Comparison of ENCODE assay signal across 10 cellular contexts in the genomic region with DNA sequence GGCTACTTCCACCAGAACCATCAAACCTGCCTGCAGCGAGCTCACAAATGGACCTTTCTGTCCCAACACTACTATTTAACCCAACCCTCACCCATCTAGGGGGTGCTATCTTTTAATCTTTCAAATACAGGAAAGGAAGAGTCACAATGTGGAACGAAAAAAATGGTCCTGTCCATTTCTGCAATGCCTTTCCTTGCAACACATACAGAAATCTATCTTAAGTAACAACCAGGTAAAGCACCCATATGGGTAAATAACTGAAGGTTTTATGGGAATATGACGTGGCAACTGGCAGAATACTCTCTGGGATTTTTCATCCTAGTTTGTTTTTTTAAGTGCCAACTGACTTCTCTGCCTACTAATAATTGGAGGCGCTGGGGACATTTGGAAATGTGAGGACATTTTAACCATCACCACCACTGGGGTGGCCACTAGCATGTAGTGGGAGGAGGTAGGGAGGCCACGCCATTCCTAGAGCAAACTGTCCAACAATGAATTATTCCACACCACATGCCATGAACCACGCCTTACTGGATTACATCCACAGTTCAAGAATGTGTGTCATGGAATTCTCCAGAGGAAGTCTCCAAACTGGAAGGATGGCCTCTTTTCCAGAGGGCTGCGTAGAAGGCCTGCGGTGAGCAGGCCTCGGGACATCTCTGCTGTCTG. TPM values are rescaled to one million over a fixed set of nuclear protein-coding genes. Genes with fewer than 3 reads are reported as not detected.
A peak's percentile ranks its signal among the peaks of the same experiment; 100 is the strongest.
DNase-seq lines count a peak whose midpoint lies in the region; ATAC-seq and TF ChIP-seq lines count a peak whose summit lies in the region.
"Had no signal": no experiment of that assay in that cellular context is flagged by ENCODE, and none has a peak within 500 bp of the region (broad histone marks: within the 10 kb centered on the region; RNA-seq: fewer than 3 reads in every experiment).

No MANE protein-coding gene starts in this region.

- H3K4me1 ChIP-seq in Peyer's patch (peaks cover 0 to 32% (median 2%) of the 10 kb centered on the region in 4 donors), osteoblast (ENCODE audit: insufficient read depth, low read length) (peaks cover 32% of the 10 kb centered on the region)

- peak overlapping the region in 3 of 4 donors; percentile 40 to 58 (median 44) for H3K27ac ChIP-seq in Peyer's patch
- peak overlapping the region; percentile 47 for H3K27ac ChIP-seq in osteoblast (ENCODE audit: low read depth, low read length)
- no peak overlapping the region for H3K27ac ChIP-seq in caudate nucleus (ENCODE audit: low read depth, low read length)

- H3K4me2 ChIP-seq in osteoblast (ENCODE audit: insufficient read depth, low read length), result no peak overlapping the region

- DNase-seq in AG10803 (ENCODE audit: low read depth) (peak; percentile 87), Peyer's patch (no peak), fibroblast of villous mesenchyme (ENCODE audit: low read depth) (peak; percentile 93), osteoblast (ENCODE audit: insufficient read length, low spot score, missing footprints) (peak; percentile 91), caudate nucleus (lab: John Stamatoyannopoulos, UW) (no peak)
- no peak for DNase-seq in activated CD4-positive, CD25-positive, alpha-beta regulatory T cell (lab: John Stamatoyannopoulos, UW)
- DNase-seq in NK-92 treated with Interleukin-12 subunit alpha and Interleukin-12 subunit beta, amount 100 ng/mL, for 24 hours (lab: John Stamatoyannopoulos, UW), result no peak
- DNase-seq: NCI-H1105 treated with DMSO at 0.1 percent for 48 hours, T-helper 9 cell had no signal

- H3K4me3 ChIP-seq in AG10803 (ENCODE audit: low read length) (no peak overlapping the region), Peyer's patch (no peak overlapping the region), fibroblast of villous mesenchyme (ENCODE audit: low read depth, low read length) (no peak overlapping the region), osteoblast (ENCODE audit: insufficient read depth, low read length) (no peak overlapping the region)

- peaks cover 34% of the 10 kb centered on the region for H4K20me1 ChIP-seq in osteoblast (ENCODE audit: insufficient read depth, low read length)

- H3K79me2 ChIP-seq in osteoblast (ENCODE audit: insufficient read depth, low read length), result peaks cover 58% of the 10 kb centered on the region

- H2AFZ ChIP-seq in osteoblast (ENCODE audit: low read length), result peak overlapping the region; percentile 45

- H3K36me3 ChIP-seq in Peyer's patch, result no peaks in the 10 kb centered on the region
- no peaks in the 10 kb centered on the region for H3K36me3 ChIP-seq in osteoblast (ENCODE audit: insufficient read depth, low read length)

- TF ChIP-seq POLR2A in Peyer's patch (IDR thresholded peaks at IDR 0.05), result no peak

- ATAC-seq in HG03135 (IDR thresholded peaks at IDR 0.05; ENCODE audit: unreplicated experiment), result no peak

- H3K27me3 ChIP-seq in Peyer's patch (no peaks in the 10 kb centered on the region), osteoblast (ENCODE audit: insufficient read depth, low read length) (no peaks in the 10 kb centered on the region)

- H3K9me3 ChIP-seq in Peyer's patch (no peaks in the 10 kb centered on the region), osteoblast (ENCODE audit: low read depth, low read length) (no peaks in the 10 kb centered on the region)

- TF ChIP-seq CTCF in AG10803 (conservative IDR thresholded peaks at IDR 0.05; ENCODE audit: low read length) (no peak; the same call in 1 of the 2 replicates), Peyer's patch (IDR thresholded peaks at IDR 0.05) (no peak), fibroblast of villous mesenchyme (IDR thresholded peaks at IDR 0.05; ENCODE audit: insufficient read depth, low read depth, low read length) (no peak), osteoblast (IDR thresholded peaks at IDR 0.05; ENCODE audit: extremely low read depth, low read depth, low read length) (no peak)

RNA-seq across cellular contexts. Expression of gene TNS3, which starts 24.5 kb away (rescaled TPM):
- 100 to 1,000 TPM in 3 of 4 donors, 10 to 100 TPM in 1; 79.5 to 157 (median 112) TPM for total RNA-seq in Peyer's patch
- total RNA-seq in fibroblast of villous mesenchyme, result 120 and 202 TPM in 2 replicates
- 67.3 and 88.1 TPM in 2 replicates for total RNA-seq in osteoblast

Comparison
In these comparisons a context has a peak if more than half of its experiments do, and no peak if none do; other contexts are left out.
1. DNase-seq: peak in AG10803 (single experiment), fibroblast of villous mesenchyme (single experiment) and osteoblast (single experiment); none in Peyer's patch (0 of 3), caudate nucleus (0 of 61), activated CD4-positive, CD25-positive, alpha-beta regulatory T cell (0 of 4) and NK-92 treated with Interleukin-12 subunit alpha and Interleukin-12 subunit beta, amount 100 ng/mL, for 24 hours (single experiment).